In the genomic region with DNA sequence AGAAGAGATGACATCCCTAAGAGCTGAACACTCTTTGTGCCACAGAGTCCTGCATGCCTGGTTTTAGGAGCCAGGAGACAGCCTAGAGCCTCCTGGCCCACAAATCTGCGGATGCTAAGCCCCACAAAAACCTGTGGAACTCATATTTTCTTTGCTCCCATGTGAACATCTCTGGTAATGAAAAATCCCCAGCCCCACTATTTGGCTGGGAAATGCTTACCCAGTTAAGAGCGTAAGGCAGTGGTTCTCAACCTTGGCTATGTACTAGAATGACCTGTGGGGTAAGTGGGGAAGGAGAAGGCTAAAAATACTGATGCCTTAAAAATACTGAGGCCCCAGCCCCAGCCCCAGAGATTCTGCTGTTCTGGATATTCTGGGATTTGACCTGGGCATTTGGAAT, we compare ENCODE assay signal across 8 cellular contexts.
"Had no signal": no experiment of that assay in that cellular context is flagged by ENCODE, and none has a peak within 500 bp of the region (broad histone marks: within the 10 kb centered on the region; RNA-seq: fewer than 3 reads in every experiment).

No MANE protein-coding gene starts in this region.

- H3K9me3 Mint-ChIP-seq: HFFc6 had no signal

- DNase-seq: GM23248, GOT3, H7, H9, HCEC 1CT, HFFc6 had no signal

- H3K9me3 ChIP-seq: HAP-1 had no signal

- H3K4me3 ChIP-seq: GM23248, GM23338, HAP-1 had no signal

- H3K4me3 Mint-ChIP-seq: GM23338, H9, HFFc6 had no signal

- H3K27ac ChIP-seq: GM23248 had no signal

- H3K27ac Mint-ChIP-seq: GM23338, H9, HFFc6 had no signal

- H3K4me1 ChIP-seq: HAP-1 had no signal

- H3K36me3 ChIP-seq: HAP-1 had no signal
